In genomic region chr12:6996040-6996441, GRCh38 we compare ENCODE assay signal across 8 cellular contexts. TPM values are rescaled to one million over a fixed set of nuclear protein-coding genes. Genes with fewer than 3 reads are reported as not detected.
DNase-seq lines count a peak whose midpoint lies in the region; ATAC-seq and TF ChIP-seq lines count a peak whose summit lies in the region.
"Had no signal": no experiment of that assay in that cellular context is flagged by ENCODE, and none has a peak within 500 bp of the region (broad histone marks: within the 10 kb centered on the region; RNA-seq: fewer than 3 reads in every experiment).

No MANE protein-coding gene starts in this region.

- H3K27ac Mint-ChIP-seq in mesothelial cell of epicardium, result no peak overlapping the region

- H3K4me3 ChIP-seq in BJ (ENCODE audit: low read depth, low read length) (no peak overlapping the region), PC-9 (no peak overlapping the region), fibroblast of villous mesenchyme (ENCODE audit: low read depth, low read length) (no peak overlapping the region)
- H3K4me3 ChIP-seq: esophagus muscularis mucosa had no signal

- H3K9me3 ChIP-seq in PC-9 (ENCODE audit: insufficient read depth, low read depth), result no peaks in the 10 kb centered on the region
- H3K9me3 ChIP-seq: esophagus muscularis mucosa had no signal

- H3K36me3 ChIP-seq in BJ (ENCODE audit: control insufficient read depth, insufficient read depth, low read length) (peaks cover 2% of the 10 kb centered on the region; the same call in 1 of the 2 replicates), PC-9 (ENCODE audit: low read depth) (no peaks in the 10 kb centered on the region)

- POLR2A ChIA-PET in BJ (lab: Charles Lee) (no interaction called here), PC-9 (lab: Charles Lee; ENCODE audit: unreplicated experiment) (interaction anchor here (0.6 kb wide), 1 partner anchor 115 kb away, joined by 3 read pairs; no protein-coding TSS in a partner anchor)

- H3F3A ChIP-seq in PC-9 (ENCODE audit: insufficient read depth, low read depth), result peaks cover 21% of the 10 kb centered on the region; the same call in 1 of the 2 replicates

- no peaks in the 10 kb centered on the region for H3K27me3 Mint-ChIP-seq in mesothelial cell of epicardium (ENCODE audit: low read depth)

- peaks cover 24% of the 10 kb centered on the region for H3K36me3 Mint-ChIP-seq in mesothelial cell of epicardium

- intact Hi-C loops in PC-9 (cut with micrococcal nuclease; ENCODE audit: unreplicated experiment), result no loop called here

- TF ChIP-seq CTCF in BJ (IDR thresholded peaks at IDR 0.05; ENCODE audit: insufficient read depth, low read depth, low read length) (no peak), PC-9 (conservative IDR thresholded peaks at IDR 0.05) (no peak), fibroblast of villous mesenchyme (IDR thresholded peaks at IDR 0.05; ENCODE audit: insufficient read depth, low read depth, low read length) (no peak), mesothelial cell of epicardium (IDR thresholded peaks at IDR 0.05; ENCODE audit: unreplicated experiment) (no peak)

- no peak overlapping the region for H3K27ac ChIP-seq in PC-9
- H3K27ac ChIP-seq: esophagus muscularis mucosa had no signal

- 0 out of 2 replicates have a peak, but pooled peaks cover 3% of the 10 kb centered on the region for H4K20me1 ChIP-seq in PC-9 (ENCODE audit: insufficient read depth)

- H3K9me2 ChIP-seq in PC-9 (ENCODE audit: insufficient read depth), result no peaks in the 10 kb centered on the region

- no peak for ATAC-seq in GM19324 (IDR thresholded peaks at IDR 0.05; ENCODE audit: low FRiP score, unreplicated experiment)

- peak; percentile 15 for DNase-seq in BJ (ENCODE audit: low read depth)
- DNase-seq in PC-9, result peak; percentile 62 to 64
- DNase-seq in fibroblast of villous mesenchyme (ENCODE audit: low read depth), result peak; percentile 70
- no peak for DNase-seq in mucosa of gallbladder (ENCODE audit: low spot score)
- no peak for DNase-seq in mesothelial cell of epicardium (ENCODE audit: low spot score in 2 of 2, unreplicated experiment in 2 of 2)
- DNase-seq: NCI-H2107 had no signal

- no peak overlapping the region for H3K4me3 Mint-ChIP-seq in mesothelial cell of epicardium

- no peak overlapping the region for H2AFZ ChIP-seq in PC-9

- CTCF ChIA-PET in BJ (lab: Yijun Ruan, JAX) (interaction anchor here (0.6 to 1.4 kb wide), 5 partner anchors 21 to 118 kb away, joined by 3 to 4 read pairs (median 3); partner anchors contain the start of gene C1S), PC-9 (lab: Charles Lee) (interaction anchor here (0.6 kb wide), 2 partner anchors 22 to 98 kb away, joined by 4 to 7 read pairs; no protein-coding TSS in a partner anchor)

- no peak overlapping the region for H3K4me2 ChIP-seq in PC-9

- BruUV-seq in PC-9 (replicated peaks; lab: Mats Ljungman, UMichigan), result no TSS peak

- no peaks in the 10 kb centered on the region for H3K27me3 ChIP-seq in BJ (ENCODE audit: control insufficient read depth, insufficient read depth, low read length)
- no peaks in the 10 kb centered on the region for H3K27me3 ChIP-seq in PC-9 (ENCODE audit: insufficient read depth, low read depth)
- H3K27me3 ChIP-seq: esophagus muscularis mucosa had no signal

- H3K4me1 ChIP-seq in PC-9 (replicated peaks; ENCODE audit: insufficient read depth), result peaks cover 32% of the 10 kb centered on the region
- H3K4me1 ChIP-seq: esophagus muscularis mucosa had no signal

- H3K4me1 Mint-ChIP-seq in mesothelial cell of epicardium, result no peaks in the 10 kb centered on the region

- H3K9me3 Mint-ChIP-seq in mesothelial cell of epicardium, result no peaks in the 10 kb centered on the region

- H3K79me2 ChIP-seq in PC-9 (ENCODE audit: low read depth), result 0 out of 2 replicates have a peak, but pooled peaks cover 6% of the 10 kb centered on the region

RNA-seq across cellular contexts. Expression of gene LPCAT3, which starts 22.2 kb away (rescaled TPM):
- 26.3 and 31.2 TPM in 2 replicates for polyA plus RNA-seq in BJ (2011; rRNA removed)
- polyA minus RNA-seq in BJ (2011; rRNA and poly(A)+ RNA removed), result 11.9 and 14.3 TPM in 2 replicates
- total RNA-seq in PC-9 (2021) (53.8 and 102 TPM in 2 replicates), fibroblast of villous mesenchyme (20.6 and 26.3 TPM in 2 replicates), mucosa of gallbladder (26.6 TPM), mesothelial cell of epicardium (44.6 to 45.9 TPM (median 45.1 TPM) in 3 replicates)

RNA-seq across cellular contexts. Expression of gene EMG1, which starts 25.3 kb away (rescaled TPM):
- polyA plus RNA-seq in BJ (2011; rRNA removed), result 37.5 and 53.9 TPM in 2 replicates
- polyA minus RNA-seq in BJ (2011; rRNA and poly(A)+ RNA removed), result 16.3 and 18.2 TPM in 2 replicates
- total RNA-seq in PC-9 (2021) (84.5 and 96.5 TPM in 2 replicates), fibroblast of villous mesenchyme (32.9 and 44.9 TPM in 2 replicates), mucosa of gallbladder (31.8 TPM), mesothelial cell of epicardium (31.6 to 37.7 TPM (median 33.5 TPM) in 3 replicates)

RNA-seq across cellular contexts. Expression of gene PHB2, which starts 25.6 kb away (rescaled TPM):
- 283 and 369 TPM in 2 replicates for polyA plus RNA-seq in BJ (2011; rRNA removed)
- polyA minus RNA-seq in BJ (2011; rRNA and poly(A)+ RNA removed), result 90.5 and 152 TPM in 2 replicates
- total RNA-seq in PC-9 (2021), result 384 and 386 TPM in 2 replicates
- 143 and 155 TPM in 2 replicates for total RNA-seq in fibroblast of villous mesenchyme
- total RNA-seq in mucosa of gallbladder, result 141 TPM
- 221 to 229 TPM (median 224 TPM) in 3 replicates for total RNA-seq in mesothelial cell of epicardium

RNA-seq across cellular contexts. Expression of gene PTPN6, which starts 44.9 kb away (rescaled TPM):
- polyA plus RNA-seq in BJ (2011; rRNA removed), result 0.15 and 0.27 TPM in 2 replicates
- polyA minus RNA-seq in BJ (2011; rRNA and poly(A)+ RNA removed), result 0.14 TPM in 1 of 2 replicates, not detected in the other
- 84.1 and 92.7 TPM in 2 replicates for total RNA-seq in PC-9 (2021)
- total RNA-seq in fibroblast of villous mesenchyme, result not detected in 2 replicates
- total RNA-seq in mucosa of gallbladder, result 66.4 TPM
- total RNA-seq in mesothelial cell of epicardium, result 21.6 to 26.2 TPM (median 23.6 TPM) in 3 replicates

RNA-seq across cellular contexts. Expression of gene C12orf57, which starts 52.2 kb away (rescaled TPM):
- polyA plus RNA-seq in BJ (2011; rRNA removed), result 489 and 709 TPM in 2 replicates
- 56.3 and 104 TPM in 2 replicates for polyA minus RNA-seq in BJ (2011; rRNA and poly(A)+ RNA removed)
- total RNA-seq in PC-9 (2021), result 198 and 218 TPM in 2 replicates
- total RNA-seq in fibroblast of villous mesenchyme, result 94.7 and 96.7 TPM in 2 replicates
- 265 TPM for total RNA-seq in mucosa of gallbladder
- 203 to 215 TPM (median 204 TPM) in 3 replicates for total RNA-seq in mesothelial cell of epicardium

Comparison
In these comparisons a context has a peak if more than half of its experiments do, and no peak if none do; other contexts are left out.
1. DNase-seq: peak in BJ (single experiment), PC-9 (2 of 2) and fibroblast of villous mesenchyme (single experiment); none in mucosa of gallbladder (single experiment) and mesothelial cell of epicardium (0 of 2).